Comparison of ENCODE assay signal across 1 cellular context in genomic region chr6:4518506-4518905, GRCh38.
TF ChIP-seq lines count a peak whose summit lies in the region.

No MANE protein-coding gene starts in this region.

TF ChIP-seq in GM23338, 12 proteins besides CTCF, POLR2A, EP300 and RAD21 (continued from another document):
- TF ChIP-seq ZNF462 (CRISPR knock-in tag; IDR thresholded peaks at IDR 0.05), result no peak
- no peak for TF ChIP-seq ZNF331 (CRISPR knock-in tag; IDR thresholded peaks at IDR 0.05; ENCODE audit: low read depth)
- TF ChIP-seq REST (IDR thresholded peaks at IDR 0.05; ENCODE audit: unreplicated experiment), result no peak
- TF ChIP-seq ETS1 (IDR thresholded peaks at IDR 0.05), result no peak
